ENCODE assay signal across 13 cellular contexts in the genomic region with DNA sequence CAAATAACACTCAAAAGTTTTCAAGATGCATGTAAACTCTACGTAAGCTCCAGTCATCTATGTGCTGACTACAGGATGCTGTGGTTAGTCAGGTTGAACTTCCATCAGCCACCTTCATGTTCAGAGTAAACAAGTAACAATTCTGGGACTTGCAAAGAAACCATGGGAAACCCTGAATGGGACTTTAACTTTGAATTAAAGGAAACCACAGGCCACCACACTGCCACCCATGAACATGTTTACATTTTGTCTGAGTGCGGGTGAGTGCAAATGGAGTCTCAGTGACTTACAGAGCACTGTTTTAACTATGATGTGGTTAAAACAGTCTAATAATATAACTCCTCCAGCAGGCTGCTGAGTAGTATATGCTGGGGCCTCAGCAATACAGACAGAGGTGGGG. TPM values are rescaled to one million over a fixed set of nuclear protein-coding genes. Genes with fewer than 3 reads are reported as not detected.
DNase-seq lines count a peak whose midpoint lies in the region; ATAC-seq and TF ChIP-seq lines count a peak whose summit lies in the region.
"Had no signal": no experiment of that assay in that cellular context is flagged by ENCODE, and none has a peak within 500 bp of the region (broad histone marks: within the 10 kb centered on the region; RNA-seq: fewer than 3 reads in every experiment).

No MANE protein-coding gene starts in this region.

- H3K4me3 ChIP-seq in endodermal cell (ENCODE audit: low read length): no peak overlapping the region
- H3K4me3 ChIP-seq: SK-N-MC had no signal

- no peaks in the 10 kb centered on the region for H3K36me3 ChIP-seq in endodermal cell (ENCODE audit: control insufficient read depth, insufficient read depth, low read length)

- WGBS in endodermal cell (ENCODE audit: insufficient coverage in 1 of 2, insufficient read length in 1 of 2), 2 experiments: 82 to 100% methylated on average over 1 to 2 of the region's 2 CpGs

- no peaks in the 10 kb centered on the region for H3K36me3 Mint-ChIP-seq in activated CD8-positive, alpha-beta T cell treated with anti-CD3 and anti-CD28 coated beads, Interleukin-2, amount 10 ng/mL, durations not matched to agents 7 days and 5 days (ENCODE audit: low read depth)
- H3K36me3 Mint-ChIP-seq in central memory CD8-positive, alpha-beta T cell (ENCODE audit: insufficient read depth): peaks cover 6% of the 10 kb centered on the region
- H3K36me3 Mint-ChIP-seq in endodermal cell (ENCODE audit: low read depth): no peaks in the 10 kb centered on the region

- H3K27me3 ChIP-seq in endodermal cell (ENCODE audit: control insufficient read depth, insufficient read depth, low read length, poor library complexity, severe bottlenecking): peaks cover 7% of the 10 kb centered on the region

- CTCF ChIA-PET in activated CD8-positive, alpha-beta T cell treated with anti-CD3 and anti-CD28 coated beads, Interleukin-2, amount 10 ng/mL, durations not matched to agents 7 days and 5 days (lab: Charles Lee): interaction anchor here (0.7 to 6.5 kb wide), 14 partner anchors 9 to 526 kb away, joined by 3 to 34 read pairs (median 4); partner anchors contain the start of genes CCDC83, CCDC89 and SYTL2

- H3K9me3 Mint-ChIP-seq in activated CD8-positive, alpha-beta T cell treated with anti-CD3 and anti-CD28 coated beads, Interleukin-2, amount 10 ng/mL, durations not matched to agents 7 days and 5 days (ENCODE audit: insufficient read depth): no peaks in the 10 kb centered on the region
- H3K9me3 Mint-ChIP-seq in central memory CD8-positive, alpha-beta T cell: no peaks in the 10 kb centered on the region
- no peaks in the 10 kb centered on the region for H3K9me3 Mint-ChIP-seq in endodermal cell

- intact Hi-C loops in Right ventricle myocardium superior (cut with DNase I): loop anchor here (10.0 kb wide), 1 partner anchor 229 kb away; no protein-coding TSS in a partner anchor

- H3K4me1 Mint-ChIP-seq in activated CD8-positive, alpha-beta T cell treated with anti-CD3 and anti-CD28 coated beads, Interleukin-2, amount 10 ng/mL, durations not matched to agents 7 days and 5 days (ENCODE audit: low read depth): peaks cover 60% of the 10 kb centered on the region
- peaks cover 62% of the 10 kb centered on the region for H3K4me1 Mint-ChIP-seq in central memory CD8-positive, alpha-beta T cell
- no peaks in the 10 kb centered on the region for H3K4me1 Mint-ChIP-seq in endodermal cell

- H3K27ac ChIP-seq in endodermal cell (ENCODE audit: low read depth, low read length): no peak overlapping the region
- H3K27ac ChIP-seq: SK-N-MC had no signal

- H3K27me3 Mint-ChIP-seq in activated CD8-positive, alpha-beta T cell treated with anti-CD3 and anti-CD28 coated beads, Interleukin-2, amount 10 ng/mL, durations not matched to agents 7 days and 5 days (ENCODE audit: low read depth): peaks cover 5% of the 10 kb centered on the region
- no peaks in the 10 kb centered on the region for H3K27me3 Mint-ChIP-seq in central memory CD8-positive, alpha-beta T cell
- peaks cover 10% of the 10 kb centered on the region for H3K27me3 Mint-ChIP-seq in endodermal cell (ENCODE audit: insufficient read depth)

- H3K4me1 ChIP-seq in endodermal cell (ENCODE audit: control insufficient read depth, insufficient read depth, low read length): no peaks in the 10 kb centered on the region

- H3K4me3 Mint-ChIP-seq in activated CD8-positive, alpha-beta T cell treated with anti-CD3 and anti-CD28 coated beads, Interleukin-2, amount 10 ng/mL, durations not matched to agents 7 days and 5 days: peak overlapping the region; percentile 44
- peak overlapping the region; percentile 65 for H3K4me3 Mint-ChIP-seq in central memory CD8-positive, alpha-beta T cell
- no peak overlapping the region for H3K4me3 Mint-ChIP-seq in endodermal cell

- ATAC-seq in activated CD8-positive, alpha-beta T cell treated with anti-CD3 and anti-CD28 coated beads, Interleukin-2, amount 10 ng/mL, durations not matched to agents 7 days and 5 days: peak; percentile 86
- peak; percentile 88 for ATAC-seq in central memory CD8-positive, alpha-beta T cell (replicated peaks; ENCODE audit: extremely low read depth, poor library complexity, severe bottlenecking)
- peak; percentile 73 for ATAC-seq in stimulated activated naive CD8-positive, alpha-beta T cell treated with anti-CD3 and anti-CD28 coated beads, Interleukin-15, Interleukin-2, amounts not matched to agents 100 U/mL and 50 U/mL, for 24 hours
- no peak for ATAC-seq in Right ventricle myocardium superior (ENCODE audit: poor library complexity)
- ATAC-seq in HG02870 (IDR thresholded peaks at IDR 0.05; ENCODE audit: unreplicated experiment): no peak

- H3K27ac Mint-ChIP-seq in activated CD8-positive, alpha-beta T cell treated with anti-CD3 and anti-CD28 coated beads, Interleukin-2, amount 10 ng/mL, durations not matched to agents 7 days and 5 days: peak overlapping the region; percentile 84
- peak overlapping the region; percentile 94 for H3K27ac Mint-ChIP-seq in central memory CD8-positive, alpha-beta T cell (ENCODE audit: low read depth)
- H3K27ac Mint-ChIP-seq in endodermal cell: no peak overlapping the region

- TF ChIP-seq CTCF in endodermal cell (conservative IDR thresholded peaks at IDR 0.05): no peak

- peak; percentile 67 for DNase-seq in activated CD8-positive, alpha-beta memory T cell treated with anti-CD3 and anti-CD28 coated beads for 24 hours
- no peak for DNase-seq in activated CD8-positive, alpha-beta memory T cell treated with anti-CD3 and anti-CD28 coated beads, Interleukin-2, amount 50 U/mL, for 48 hours
- peak; percentile 87 for DNase-seq in activated CD8-positive, alpha-beta T cell treated with anti-CD3 and anti-CD28 coated beads, Interleukin-2, amount 10 ng/mL, durations not matched to agents 7 days and 5 days
- peak; percentile 45 to 81 for DNase-seq in central memory CD8-positive, alpha-beta T cell (ENCODE audit: low spot score in 2 of 2)
- DNase-seq in stimulated activated naive CD8-positive, alpha-beta T cell treated with anti-CD3 and anti-CD28 coated beads, Interleukin-15, Interleukin-2, amounts not matched to agents 100 U/mL and 50 U/mL, for 24 hours: no peak
- DNase-seq in endodermal cell (no peak), Right ventricle myocardium superior (no peak)
- DNase-seq: GOT3, NCI-H446 had no signal

- no peak overlapping the region for H3K9ac ChIP-seq in endodermal cell (ENCODE audit: extremely low read depth, low read length, poor library complexity, severe bottlenecking)

- no peaks in the 10 kb centered on the region for H3K9me3 ChIP-seq in endodermal cell (ENCODE audit: control insufficient read depth, low read length)

- POLR2A ChIA-PET in activated CD8-positive, alpha-beta T cell treated with anti-CD3 and anti-CD28 coated beads, Interleukin-2, amount 10 ng/mL, durations not matched to agents 7 days and 5 days (lab: Charles Lee): interaction anchor here (0.7 to 1.9 kb wide), 4 partner anchors 13 to 176 kb away, joined by 3 to 9 read pairs (median 3); partner anchors contain the start of genes CREBZF, SYTL2 and TMEM126A

RNA-seq across cellular contexts. Expression of gene SYTL2, which starts 12.9 kb away (rescaled TPM):
- total RNA-seq in activated CD8-positive, alpha-beta T cell treated with anti-CD3 and anti-CD28 coated beads, Interleukin-2, amount 10 ng/mL, durations not matched to agents 7 days and 5 days: 10 to 100 TPM; 29.3 to 31.2 TPM
- total RNA-seq in endodermal cell (1 to 10 TPM; 1.7 to 3.4 TPM), Right ventricle myocardium superior (4.0 TPM)
- 11.5 TPM for polyA plus RNA-seq in endodermal cell (2013, experiment 1 of 2)
- 11.2 TPM for polyA plus RNA-seq in endodermal cell (2013, experiment 2 of 2)

RNA-seq across cellular contexts. Expression of gene CCDC83, which starts 31.4 kb away (rescaled TPM):
- not detected for total RNA-seq in activated CD8-positive, alpha-beta T cell treated with anti-CD3 and anti-CD28 coated beads, Interleukin-2, amount 10 ng/mL, durations not matched to agents 7 days and 5 days
- total RNA-seq in endodermal cell: not detected
- not detected for polyA plus RNA-seq in endodermal cell (2013, experiment 1 of 2)
- polyA plus RNA-seq in endodermal cell (2013, experiment 2 of 2): not detected
- total RNA-seq in Right ventricle myocardium superior: not detected
- total RNA-seq: astrocyte, epithelial cell of proximal tubule had no signal

Comparison
In these comparisons a context has a peak if more than half of its experiments do, and no peak if none do; other contexts are left out.
1. DNase-seq: peak in activated CD8-positive, alpha-beta memory T cell treated with anti-CD3 and anti-CD28 coated beads for 24 hours (single experiment), activated CD8-positive, alpha-beta T cell treated with anti-CD3 and anti-CD28 coated beads, Interleukin-2, amount 10 ng/mL, durations not matched to agents 7 days and 5 days (single experiment) and central memory CD8-positive, alpha-beta T cell (2 of 2); none in activated CD8-positive, alpha-beta memory T cell treated with anti-CD3 and anti-CD28 coated beads, Interleukin-2, amount 50 U/mL, for 48 hours (single experiment), stimulated activated naive CD8-positive, alpha-beta T cell treated with anti-CD3 and anti-CD28 coated beads, Interleukin-15, Interleukin-2, amounts not matched to agents 100 U/mL and 50 U/mL, for 24 hours (single experiment), endodermal cell (single experiment) and Right ventricle myocardium superior (single experiment).
2. ATAC-seq: peak in activated CD8-positive, alpha-beta T cell treated with anti-CD3 and anti-CD28 coated beads, Interleukin-2, amount 10 ng/mL, durations not matched to agents 7 days and 5 days (single experiment), central memory CD8-positive, alpha-beta T cell (single experiment) and stimulated activated naive CD8-positive, alpha-beta T cell treated with anti-CD3 and anti-CD28 coated beads, Interleukin-15, Interleukin-2, amounts not matched to agents 100 U/mL and 50 U/mL, for 24 hours (single experiment); none in Right ventricle myocardium superior (single experiment) and HG02870 (single experiment).